Comparison of ENCODE assay signal across 15 cellular contexts in genomic region chr9:131174681-131175239, GRCh38. TPM values are rescaled to one million over a fixed set of nuclear protein-coding genes. Genes with fewer than 3 reads are reported as not detected.
DNase-seq lines count a peak whose midpoint lies in the region; ATAC-seq and TF ChIP-seq lines count a peak whose summit lies in the region.
"Had no signal": no experiment of that assay in that cellular context is flagged by ENCODE, and none has a peak within 500 bp of the region (broad histone marks: within the 10 kb centered on the region; RNA-seq: fewer than 3 reads in every experiment).

No MANE protein-coding gene starts in this region.

- TF ChIP-seq CTCF in activated CD8-positive, alpha-beta T cell treated with anti-CD3 and anti-CD28 coated beads for 36 hours (IDR thresholded peaks at IDR 0.05) = no peak
- no peak for TF ChIP-seq CTCF in OCI-LY7 (conservative IDR thresholded peaks at IDR 0.05; ENCODE audit: low read length)

- H3K4me2 ChIP-seq in OCI-LY7 (ENCODE audit: low read length) = no peak overlapping the region

- H3K4me3 Mint-ChIP-seq in activated CD8-positive, alpha-beta T cell treated with anti-CD3 and anti-CD28 coated beads for 36 hours = no peak overlapping the region
- no peak overlapping the region for H3K4me3 Mint-ChIP-seq in activated CD8-positive, alpha-beta T cell treated with anti-CD3 and anti-CD28 coated beads, Interleukin-2, amount 10 ng/mL, durations not matched to agents 7 days and 5 days
- H3K4me3 Mint-ChIP-seq in stimulated activated naive CD8-positive, alpha-beta T cell treated with anti-CD3 and anti-CD28 coated beads, Interleukin-15, amount 100 ng/mL, for 72 hours = no peak overlapping the region
- no peak overlapping the region for H3K4me3 Mint-ChIP-seq in activated T-cell treated with anti-CD3 and anti-CD28 coated beads, Interleukin-2, amount 50 U/mL, for 72 hours

- no peaks in the 10 kb centered on the region for H4K20me1 ChIP-seq in OCI-LY7 (ENCODE audit: insufficient read depth, low read length)

- H3K4me1 Mint-ChIP-seq in activated CD8-positive, alpha-beta T cell treated with anti-CD3 and anti-CD28 coated beads for 36 hours (ENCODE audit: low read depth) = peaks cover 6% of the 10 kb centered on the region
- H3K4me1 Mint-ChIP-seq in activated CD8-positive, alpha-beta T cell treated with anti-CD3 and anti-CD28 coated beads, Interleukin-2, amount 10 ng/mL, durations not matched to agents 7 days and 5 days (ENCODE audit: low read depth) = peaks cover 13% of the 10 kb centered on the region
- H3K4me1 Mint-ChIP-seq in stimulated activated naive CD8-positive, alpha-beta T cell treated with anti-CD3 and anti-CD28 coated beads, Interleukin-15, amount 100 ng/mL, for 72 hours = peaks cover 5% of the 10 kb centered on the region
- H3K4me1 Mint-ChIP-seq in activated T-cell treated with anti-CD3 and anti-CD28 coated beads, Interleukin-2, amount 50 U/mL, for 72 hours (ENCODE audit: low read depth) = peaks cover 4% of the 10 kb centered on the region

- no peak overlapping the region for H3K27ac ChIP-seq in OCI-LY7 (ENCODE audit: low read depth, low read length, poor library complexity, severe bottlenecking)

- POLR2A ChIA-PET in activated CD8-positive, alpha-beta T cell treated with anti-CD3 and anti-CD28 coated beads for 36 hours (lab: Charles Lee) = no interaction called here
- POLR2A ChIA-PET in activated CD8-positive, alpha-beta T cell treated with anti-CD3 and anti-CD28 coated beads, Interleukin-2, amount 10 ng/mL, durations not matched to agents 7 days and 5 days (lab: Charles Lee) = interaction anchor here (2.0 kb wide), 1 partner anchor 10 kb away, joined by 6 read pairs; no protein-coding TSS in a partner anchor
- POLR2A ChIA-PET in OCI-LY7 (lab: Charles Lee) = no interaction called here

- no peak for ATAC-seq in activated CD8-positive, alpha-beta T cell treated with anti-CD3 and anti-CD28 coated beads for 36 hours
- ATAC-seq in activated CD8-positive, alpha-beta T cell treated with anti-CD3 and anti-CD28 coated beads, Interleukin-2, amount 10 ng/mL, durations not matched to agents 7 days and 5 days = no peak
- ATAC-seq in stimulated activated naive CD8-positive, alpha-beta T cell treated with anti-CD3 and anti-CD28 coated beads, Interleukin-15, amount 100 ng/mL, for 72 hours = peak; percentile 75
- no peak for ATAC-seq in stimulated activated naive CD8-positive, alpha-beta T cell treated with anti-CD3 and anti-CD28 coated beads, Interleukin-15, Interleukin-2, amounts not matched to agents 100 U/mL and 50 U/mL, for 24 hours
- peak; percentile 86 to 88 for ATAC-seq in activated T-cell treated with anti-CD3 and anti-CD28 coated beads, Interleukin-2, amount 50 U/mL, for 72 hours (replicated peaks in 1 of 2)
- no peak for ATAC-seq in HG03565 (IDR thresholded peaks at IDR 0.05; ENCODE audit: unreplicated experiment)

- no peaks in the 10 kb centered on the region for H3K79me2 ChIP-seq in OCI-LY7 (ENCODE audit: insufficient read depth, low read depth, low read length)

- intact Hi-C loops in activated CD8-positive, alpha-beta T cell treated with anti-CD3 and anti-CD28 coated beads for 36 hours (cut with micrococcal nuclease) = no loop called here
- intact Hi-C loops in OCI-LY7 (cut with micrococcal nuclease; ENCODE audit: unreplicated experiment) = no loop called here

- H3K4me1 ChIP-seq in OCI-LY7 (ENCODE audit: insufficient read depth, low read length, poor library complexity, severe bottlenecking) = peaks cover 24% of the 10 kb centered on the region

- H2AFZ ChIP-seq in OCI-LY7 (ENCODE audit: low read length) = no peak overlapping the region

- H3K9me3 Mint-ChIP-seq in activated CD8-positive, alpha-beta T cell treated with anti-CD3 and anti-CD28 coated beads for 36 hours = peaks cover 2% of the 10 kb centered on the region
- H3K9me3 Mint-ChIP-seq in activated CD8-positive, alpha-beta T cell treated with anti-CD3 and anti-CD28 coated beads, Interleukin-2, amount 10 ng/mL, durations not matched to agents 7 days and 5 days (ENCODE audit: insufficient read depth) = no peaks in the 10 kb centered on the region
- no peaks in the 10 kb centered on the region for H3K9me3 Mint-ChIP-seq in stimulated activated naive CD8-positive, alpha-beta T cell treated with anti-CD3 and anti-CD28 coated beads, Interleukin-15, amount 100 ng/mL, for 72 hours
- H3K9me3 Mint-ChIP-seq in activated T-cell treated with anti-CD3 and anti-CD28 coated beads, Interleukin-2, amount 50 U/mL, for 72 hours = no peaks in the 10 kb centered on the region

- BruUV-seq in OCI-LY7 (replicated peaks; lab: Mats Ljungman, UMichigan) = no TSS peak

- peaks cover 84% of the 10 kb centered on the region for H3K36me3 ChIP-seq in OCI-LY7 (ENCODE audit: insufficient read depth, low read length)

- no peaks in the 10 kb centered on the region for H3K9me2 ChIP-seq in OCI-LY7 (ENCODE audit: insufficient read depth, low read length)

- peaks cover 65% of the 10 kb centered on the region for H3K36me3 Mint-ChIP-seq in activated CD8-positive, alpha-beta T cell treated with anti-CD3 and anti-CD28 coated beads for 36 hours (ENCODE audit: low read depth)
- peaks cover 62% of the 10 kb centered on the region for H3K36me3 Mint-ChIP-seq in activated CD8-positive, alpha-beta T cell treated with anti-CD3 and anti-CD28 coated beads, Interleukin-2, amount 10 ng/mL, durations not matched to agents 7 days and 5 days (ENCODE audit: low read depth)
- peaks cover 11 to 23% of the 10 kb centered on the region in 2 donors for H3K36me3 Mint-ChIP-seq in activated T-cell treated with anti-CD3 and anti-CD28 coated beads, Interleukin-2, amount 50 U/mL, for 72 hours (ENCODE audit: insufficient read depth in 2 of 2)

- no peak overlapping the region for H3K27ac Mint-ChIP-seq in activated CD8-positive, alpha-beta T cell treated with anti-CD3 and anti-CD28 coated beads for 36 hours
- no peak overlapping the region for H3K27ac Mint-ChIP-seq in activated CD8-positive, alpha-beta T cell treated with anti-CD3 and anti-CD28 coated beads, Interleukin-2, amount 10 ng/mL, durations not matched to agents 7 days and 5 days
- no peak overlapping the region for H3K27ac Mint-ChIP-seq in stimulated activated naive CD8-positive, alpha-beta T cell treated with anti-CD3 and anti-CD28 coated beads, Interleukin-15, amount 100 ng/mL, for 72 hours
- no peak overlapping the region for H3K27ac Mint-ChIP-seq in activated T-cell treated with anti-CD3 and anti-CD28 coated beads, Interleukin-2, amount 50 U/mL, for 72 hours

- DNase-seq in activated CD8-positive, alpha-beta T cell treated with anti-CD3 and anti-CD28 coated beads for 36 hours = peak; percentile 20
- no peak for DNase-seq in activated CD8-positive, alpha-beta T cell treated with anti-CD3 and anti-CD28 coated beads, Interleukin-2, amount 10 ng/mL, durations not matched to agents 7 days and 5 days
- peak in 1 of 2 donors; percentile 29 for DNase-seq in stimulated activated naive CD8-positive, alpha-beta T cell treated with anti-CD3 and anti-CD28 coated beads, Interleukin-15, amount 100 ng/mL, for 72 hours
- DNase-seq in stimulated activated naive CD8-positive, alpha-beta T cell treated with anti-CD3 and anti-CD28 coated beads, Interleukin-15, Interleukin-2, amounts not matched to agents 100 U/mL and 50 U/mL, for 24 hours = no peak
- DNase-seq in activated T-cell treated with anti-CD3 and anti-CD28 coated beads, Interleukin-2, amount 50 U/mL, for 72 hours = peak; percentile 30 to 37
- DNase-seq in NCI-H748 treated with DMSO at 0.1 percent for 48 hours (lab: John Stamatoyannopoulos, UW) (no peak), OCI-LY7 (ENCODE audit: low spot score) (no peak)
- DNase-seq: C1 segment of cervical spinal cord; GDM1; NCI-H187; NCI-H526 treated with DMSO at 0.1 percent for 48 hours; NK-92 treated with Interleukin-12 subunit alpha and Interleukin-12 subunit beta, amount 100 ng/mL, for 24 hours; OCI-M1; SIG-M5 had no signal

- H3K9me3 ChIP-seq in OCI-LY7 (ENCODE audit: low read length) = no peaks in the 10 kb centered on the region

- no peaks in the 10 kb centered on the region for H3K27me3 Mint-ChIP-seq in activated CD8-positive, alpha-beta T cell treated with anti-CD3 and anti-CD28 coated beads for 36 hours
- no peaks in the 10 kb centered on the region for H3K27me3 Mint-ChIP-seq in activated CD8-positive, alpha-beta T cell treated with anti-CD3 and anti-CD28 coated beads, Interleukin-2, amount 10 ng/mL, durations not matched to agents 7 days and 5 days (ENCODE audit: low read depth)
- no peaks in the 10 kb centered on the region for H3K27me3 Mint-ChIP-seq in stimulated activated naive CD8-positive, alpha-beta T cell treated with anti-CD3 and anti-CD28 coated beads, Interleukin-15, amount 100 ng/mL, for 72 hours
- no peaks in the 10 kb centered on the region for H3K27me3 Mint-ChIP-seq in activated T-cell treated with anti-CD3 and anti-CD28 coated beads, Interleukin-2, amount 50 U/mL, for 72 hours (ENCODE audit: low read depth)

- CTCF ChIA-PET in activated CD8-positive, alpha-beta T cell treated with anti-CD3 and anti-CD28 coated beads for 36 hours (lab: Charles Lee) = interaction anchor here (10.9 kb wide), 1 partner anchor 161 kb away, joined by 164 read pairs; no protein-coding TSS in a partner anchor
- CTCF ChIA-PET in activated CD8-positive, alpha-beta T cell treated with anti-CD3 and anti-CD28 coated beads, Interleukin-2, amount 10 ng/mL, durations not matched to agents 7 days and 5 days (lab: Charles Lee) = interaction anchor here (11.2 kb wide), 1 partner anchor 160 kb away, joined by 176 read pairs; no protein-coding TSS in a partner anchor
- CTCF ChIA-PET in OCI-LY7 (lab: Charles Lee; ENCODE audit: unreplicated experiment) = no interaction called here

- H3K4me3 ChIP-seq in OCI-LY7 (ENCODE audit: low read depth, low read length, poor library complexity, severe bottlenecking) = no peak overlapping the region

RNA-seq across cellular contexts. Expression of gene NUP214, which starts 49.4 kb away (rescaled TPM):
- total RNA-seq in activated CD8-positive, alpha-beta T cell treated with anti-CD3 and anti-CD28 coated beads for 36 hours = 10 to 100 TPM; 57.6 to 58.3 TPM
- 10 to 100 TPM; 61.3 to 63.5 TPM for total RNA-seq in activated CD8-positive, alpha-beta T cell treated with anti-CD3 and anti-CD28 coated beads, Interleukin-2, amount 10 ng/mL, durations not matched to agents 7 days and 5 days
- total RNA-seq in activated T-cell treated with anti-CD3 and anti-CD28 coated beads, Interleukin-2, amount 50 U/mL, for 72 hours = 10 to 100 TPM; 67.6 to 78.5 TPM
- 17.0 and 19.7 TPM in 2 replicates for total RNA-seq in OCI-LY7 (2014; rRNA removed; shearing (Covaris generic))
- 67.1 and 69.6 TPM in 2 replicates for total RNA-seq in OCI-LY7 (2022)

Comparison
In these comparisons a context has a peak if more than half of its experiments do, and no peak if none do; other contexts are left out.
1. ATAC-seq: peak in stimulated activated naive CD8-positive, alpha-beta T cell treated with anti-CD3 and anti-CD28 coated beads, Interleukin-15, amount 100 ng/mL, for 72 hours (single experiment) and activated T-cell treated with anti-CD3 and anti-CD28 coated beads, Interleukin-2, amount 50 U/mL, for 72 hours (2 of 2); none in activated CD8-positive, alpha-beta T cell treated with anti-CD3 and anti-CD28 coated beads for 36 hours (single experiment), activated CD8-positive, alpha-beta T cell treated with anti-CD3 and anti-CD28 coated beads, Interleukin-2, amount 10 ng/mL, durations not matched to agents 7 days and 5 days (single experiment), stimulated activated naive CD8-positive, alpha-beta T cell treated with anti-CD3 and anti-CD28 coated beads, Interleukin-15, Interleukin-2, amounts not matched to agents 100 U/mL and 50 U/mL, for 24 hours (single experiment) and HG03565 (single experiment).
2. DNase-seq: peak in activated CD8-positive, alpha-beta T cell treated with anti-CD3 and anti-CD28 coated beads for 36 hours (single experiment) and activated T-cell treated with anti-CD3 and anti-CD28 coated beads, Interleukin-2, amount 50 U/mL, for 72 hours (2 of 2); none in activated CD8-positive, alpha-beta T cell treated with anti-CD3 and anti-CD28 coated beads, Interleukin-2, amount 10 ng/mL, durations not matched to agents 7 days and 5 days (single experiment), stimulated activated naive CD8-positive, alpha-beta T cell treated with anti-CD3 and anti-CD28 coated beads, Interleukin-15, Interleukin-2, amounts not matched to agents 100 U/mL and 50 U/mL, for 24 hours (single experiment), NCI-H748 treated with DMSO at 0.1 percent for 48 hours (single experiment) and OCI-LY7 (single experiment).